1 cellular context compared by ENCODE assay signal in the genomic region with DNA sequence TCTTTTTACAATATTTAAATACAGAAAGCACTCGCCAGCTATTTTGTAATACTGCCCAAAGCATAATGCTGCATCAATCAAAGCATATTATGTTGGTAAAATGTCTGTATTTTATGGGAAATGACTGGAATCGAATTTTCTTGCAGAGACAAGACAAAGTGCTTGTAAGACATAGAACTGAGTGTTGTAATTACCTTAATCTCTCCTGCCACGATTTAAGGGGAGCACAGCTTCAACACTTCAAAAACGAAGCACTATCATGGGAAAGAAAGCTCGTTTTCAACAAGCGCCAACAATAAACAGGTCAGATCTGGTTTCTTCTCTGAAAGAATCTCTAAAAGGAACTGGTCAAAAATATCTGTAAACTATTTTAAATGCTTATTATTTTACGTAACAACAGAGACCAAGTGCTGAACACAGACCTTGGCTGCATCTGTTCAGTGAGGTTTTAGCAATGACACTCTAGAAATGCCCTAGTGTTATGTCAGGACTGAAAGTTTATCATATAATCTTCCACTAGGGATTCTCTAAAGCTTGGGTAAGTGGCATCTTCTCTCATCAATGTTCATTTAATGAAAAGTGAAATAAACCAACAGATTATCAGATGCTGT.
TF ChIP-seq lines count a peak whose summit lies in the region.

No MANE protein-coding gene starts in this region.

TF ChIP-seq in GM23338, 12 proteins besides CTCF, POLR2A, EP300 and RAD21 (continued from another document):
- TF ChIP-seq ZNF331 (CRISPR knock-in tag; IDR thresholded peaks at IDR 0.05; ENCODE audit: low read depth) (no peak), EZH2phosphoT487 (IDR thresholded peaks at IDR 0.05; ENCODE audit: unreplicated experiment) (no peak), ZNF462 (CRISPR knock-in tag; IDR thresholded peaks at IDR 0.05) (no peak)
